In the genomic region with DNA sequence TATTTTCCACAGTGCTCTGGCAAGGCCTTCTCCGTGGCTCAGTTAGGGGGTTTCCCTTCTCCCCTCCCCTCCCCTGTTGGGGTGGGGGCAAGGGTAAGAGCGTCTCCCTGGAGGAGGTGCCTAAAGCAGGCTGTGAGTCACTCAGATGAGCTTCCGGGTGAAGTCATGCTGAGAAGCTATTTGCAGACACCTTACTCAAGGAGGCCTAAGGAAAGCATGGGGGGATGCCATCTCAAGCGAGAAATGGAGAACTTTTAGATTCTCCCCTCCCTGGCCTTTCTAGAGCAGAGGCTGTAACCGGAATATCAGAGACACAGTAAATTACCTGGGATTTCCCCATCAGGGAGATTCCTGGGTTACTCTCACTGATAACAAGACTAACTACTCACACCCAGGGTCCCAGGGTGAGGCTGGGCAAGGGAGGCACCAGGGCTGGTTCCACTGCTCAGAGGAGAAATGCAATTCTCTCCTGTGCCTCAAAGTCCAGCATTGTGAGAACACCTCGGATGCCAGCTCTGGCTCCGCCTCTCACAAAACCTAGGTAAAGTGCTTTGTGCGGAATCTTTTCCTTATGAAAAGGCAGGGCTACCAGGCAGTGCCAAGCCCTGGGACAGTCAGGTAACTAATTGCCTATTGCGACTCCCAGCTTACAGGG, we compare ENCODE assay signal across 9 cellular contexts.
DNase-seq lines count a peak whose midpoint lies in the region; ATAC-seq and TF ChIP-seq lines count a peak whose summit lies in the region.
"Had no signal": no experiment of that assay in that cellular context is flagged by ENCODE, and none has a peak within 500 bp of the region (broad histone marks: within the 10 kb centered on the region; RNA-seq: fewer than 3 reads in every experiment).

No MANE protein-coding gene starts in this region.

- H3K27ac Mint-ChIP-seq in MCF 10A (ENCODE audit: low read depth, unreplicated experiment), result no peak overlapping the region
- peak overlapping the region in 1 of 2 donors; percentile 24 for H3K27ac Mint-ChIP-seq in natural killer cell
- H3K27ac Mint-ChIP-seq: nephron had no signal

- H3K4me3 ChIP-seq in BLaER1, result no peak overlapping the region

- CTCF ChIA-PET in MCF 10A (lab: Yijun Ruan, JAX), result interaction anchor here (0.6 to 1.6 kb wide), 4 partner anchors 9 to 256 kb away, joined by 3 read pairs; no protein-coding TSS in a partner anchor

- H3K4me1 Mint-ChIP-seq in MCF 10A (ENCODE audit: insufficient read depth, unreplicated experiment), result peaks cover 15% of the 10 kb centered on the region
- peaks cover 0 to 4% of the 10 kb centered on the region in 2 donors for H3K4me1 Mint-ChIP-seq in natural killer cell

- DNase-seq in T1000 (lab: John Stamatoyannopoulos, UW), result peak; percentile 40
- DNase-seq in MCF 10A (ENCODE audit: unreplicated experiment), result peak; percentile 68
- DNase-seq in natural killer cell, result peak; percentile 32
- no peak for DNase-seq in AG08396 (ENCODE audit: low spot score)
- DNase-seq in NCI-H2227 treated with DMSO at 0.1 percent for 48 hours (lab: John Stamatoyannopoulos, UW), result no peak

- H3K36me3 Mint-ChIP-seq in MCF 10A (ENCODE audit: insufficient read depth, unreplicated experiment) (peaks cover 6% of the 10 kb centered on the region), natural killer cell (no peaks in the 10 kb centered on the region)

- H3K4me3 Mint-ChIP-seq in MCF 10A (ENCODE audit: unreplicated experiment), result no peak overlapping the region
- H3K4me3 Mint-ChIP-seq in natural killer cell, result no peak overlapping the region
- H3K4me3 Mint-ChIP-seq: nephron had no signal

- peak overlapping the region; percentile 73 for H3K27ac ChIP-seq in BLaER1

- TSS peak; percentile 47 for BruUV-seq in MCF 10A (replicated peaks; lab: Mats Ljungman, UMichigan)

- H3K9ac ChIP-seq in BLaER1, result peak overlapping the region; percentile 8; the same call in 1 of the 2 replicates

- H3K27me3 ChIP-seq in BLaER1, result no peaks in the 10 kb centered on the region

- POLR2A ChIA-PET in MCF 10A (lab: Yijun Ruan, JAX), result interaction anchor here (0.7 to 1.4 kb wide), 4 partner anchors 10 to 255 kb away, joined by 3 to 4 read pairs (median 3); no protein-coding TSS in a partner anchor

- ATAC-seq in GM21360 (IDR thresholded peaks at IDR 0.05; ENCODE audit: unreplicated experiment) (peak; percentile 81), HG03565 (IDR thresholded peaks at IDR 0.05; ENCODE audit: unreplicated experiment) (peak; percentile 50), natural killer cell (peak; percentile 75 to 96 (median 95))

- peak overlapping the region; percentile 70 for H3K4me2 ChIP-seq in BLaER1

- TF ChIP-seq CTCF in MCF 10A (IDR thresholded peaks at IDR 0.05; ENCODE audit: unreplicated experiment) (no peak), natural killer cell (IDR thresholded peaks at IDR 0.05) (no peak)

- peaks cover 22% of the 10 kb centered on the region for H3K4me1 ChIP-seq in BLaER1

- peaks cover 8% of the 10 kb centered on the region for H3K9me3 Mint-ChIP-seq in MCF 10A (ENCODE audit: unreplicated experiment)
- H3K9me3 Mint-ChIP-seq in natural killer cell, result no peaks in the 10 kb centered on the region
- H3K9me3 Mint-ChIP-seq: nephron had no signal

- no peaks in the 10 kb centered on the region for H3K9me3 ChIP-seq in BLaER1

- no peaks in the 10 kb centered on the region for H3K36me3 ChIP-seq in BLaER1

- H4K20me1 ChIP-seq in BLaER1, result no peaks in the 10 kb centered on the region

- intact Hi-C loops in MCF 10A (cut with micrococcal nuclease), result no loop called here
- intact Hi-C loops in natural killer cell (cut with micrococcal nuclease), result no loop called here

- H3K27me3 Mint-ChIP-seq in MCF 10A (ENCODE audit: insufficient read depth, unreplicated experiment) (no peaks in the 10 kb centered on the region), natural killer cell (ENCODE audit: low read depth in 2 of 2) (peaks cover 5% of the 10 kb centered on the region in 2 donors)

Comparison
In these comparisons a context has a peak if more than half of its experiments do, and no peak if none do; other contexts are left out.
1. DNase-seq: peak in T1000 (single experiment), MCF 10A (single experiment) and natural killer cell (single experiment); none in AG08396 (single experiment) and NCI-H2227 treated with DMSO at 0.1 percent for 48 hours (single experiment).
2. Peak in every context shown above with its lines, with median percentiles within 50 percentile points of each other: ATAC-seq.